ENCODE assay signal across 12 cellular contexts in the genomic region with DNA sequence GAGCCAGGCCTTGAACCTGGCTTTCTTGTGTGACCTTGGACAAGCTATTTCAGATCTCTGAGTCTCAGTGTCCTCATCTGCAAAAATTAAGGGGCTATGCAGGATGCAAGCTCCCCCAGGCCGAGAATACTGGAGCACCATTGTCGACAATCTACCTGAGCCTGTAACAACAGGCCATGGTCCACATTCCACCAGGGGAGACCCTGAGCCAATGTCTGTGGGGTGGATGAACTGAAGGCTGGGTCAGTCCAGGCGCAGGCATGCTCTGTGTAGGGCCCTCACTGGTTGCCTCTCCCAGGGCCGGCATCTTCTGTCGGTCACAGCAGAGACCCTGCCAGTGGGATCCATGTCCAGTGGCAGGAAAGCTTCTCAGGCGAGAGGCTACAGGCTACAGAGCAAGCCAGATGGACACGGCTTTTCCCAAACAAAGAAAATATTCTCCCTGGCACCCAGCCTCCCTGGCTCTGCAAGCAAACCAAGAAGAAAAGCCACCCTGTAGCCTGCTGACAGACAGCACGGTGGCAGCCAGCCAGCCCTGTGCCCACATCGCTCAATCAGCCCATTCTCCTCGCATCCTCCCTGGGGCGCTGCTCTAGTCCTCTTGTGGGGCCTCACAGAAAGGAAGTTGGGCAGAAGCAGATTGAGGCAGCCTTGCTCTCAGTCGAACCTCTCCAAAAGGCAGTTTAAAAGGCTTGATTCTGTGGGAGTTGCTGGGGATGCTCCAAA. TPM values are rescaled to one million over a fixed set of nuclear protein-coding genes. Genes with fewer than 3 reads are reported as not detected.
A peak's percentile ranks its signal among the peaks of the same experiment; 100 is the strongest.
DNase-seq lines count a peak whose midpoint lies in the region; ATAC-seq and TF ChIP-seq lines count a peak whose summit lies in the region.
"Had no signal": no experiment of that assay in that cellular context is flagged by ENCODE, and none has a peak within 500 bp of the region (broad histone marks: within the 10 kb centered on the region; RNA-seq: fewer than 3 reads in every experiment).

No MANE protein-coding gene starts in this region.

- POLR2A ChIA-PET in Caco-2 (lab: Charles Lee), result no interaction called here

- no peak overlapping the region for H3K9ac ChIP-seq in neural progenitor cell

- ATAC-seq in body of pancreas (peak; percentile 38), GM18870 (IDR thresholded peaks at IDR 0.05; ENCODE audit: unreplicated experiment) (no peak), GM18873 (IDR thresholded peaks at IDR 0.05; ENCODE audit: low FRiP score, unreplicated experiment) (no peak)

- BruUV-seq in Caco-2 (replicated peaks; lab: Mats Ljungman, UMichigan), result no TSS peak

- H3K4me1 Mint-ChIP-seq in Caco-2 (ENCODE audit: low read depth, unreplicated experiment) (peaks cover 13% of the 10 kb centered on the region), neural progenitor cell (peaks cover 44% of the 10 kb centered on the region)

- H2AFZ ChIP-seq in neural progenitor cell (replicated peaks), result peak overlapping the region; percentile 27

- H3K79me2 ChIP-seq in neural progenitor cell (ENCODE audit: low read depth), result no peaks in the 10 kb centered on the region

- CTCF ChIA-PET in Caco-2 (lab: Charles Lee), result no interaction called here

- H3K9me3 Mint-ChIP-seq in Caco-2 (ENCODE audit: unreplicated experiment) (no peaks in the 10 kb centered on the region), neural progenitor cell (no peaks in the 10 kb centered on the region)
- H3K9me3 Mint-ChIP-seq: activated CD4-positive, alpha-beta T cell treated with anti-CD3 and anti-CD28 coated beads, Interleukin-2, amount 10 ng/mL, durations not matched to agents 7 days and 5 days; dendritic cell treated with granulocyte-macrophage colony-stimulating factor and Interleukin-4, amounts not matched to agents 40 ng/mL and 50 ng/mL, for 4 days had no signal

- peaks cover 45% of the 10 kb centered on the region for H3F3A ChIP-seq in neural progenitor cell (ENCODE audit: low read depth)

- no peak overlapping the region for H3K4me2 ChIP-seq in neural progenitor cell

- H3K27ac ChIP-seq in body of pancreas, result no peak overlapping the region
- H3K27ac ChIP-seq in neural progenitor cell, result no peak overlapping the region
- H3K27ac ChIP-seq in Peyer's patch, result no peak overlapping the region

- TF ChIP-seq POLR2A in body of pancreas (IDR thresholded peaks at IDR 0.05) (no peak), Peyer's patch (IDR thresholded peaks at IDR 0.05) (no peak)

- H4K20me1 ChIP-seq in neural progenitor cell (ENCODE audit: low read depth), result no peaks in the 10 kb centered on the region

- H3K4me3 Mint-ChIP-seq in Caco-2 (ENCODE audit: unreplicated experiment) (no peak overlapping the region), neural progenitor cell (no peak overlapping the region)
- H3K4me3 Mint-ChIP-seq: activated CD4-positive, alpha-beta T cell treated with anti-CD3 and anti-CD28 coated beads, Interleukin-2, amount 10 ng/mL, durations not matched to agents 7 days and 5 days; dendritic cell treated with granulocyte-macrophage colony-stimulating factor and Interleukin-4, amounts not matched to agents 40 ng/mL and 50 ng/mL, for 4 days had no signal

- H3K9me3 ChIP-seq in Caco-2 (no peaks in the 10 kb centered on the region), body of pancreas (no peaks in the 10 kb centered on the region), neural progenitor cell (ENCODE audit: low read depth) (no peaks in the 10 kb centered on the region), Peyer's patch (no peaks in the 10 kb centered on the region)

- peaks cover 4% of the 10 kb centered on the region; the same call in 1 of the 2 replicates for H3K4me1 ChIP-seq in Caco-2
- H3K4me1 ChIP-seq in body of pancreas, result peaks cover 6% of the 10 kb centered on the region
- H3K4me1 ChIP-seq in neural progenitor cell, result peaks cover 33% of the 10 kb centered on the region
- H3K4me1 ChIP-seq in Peyer's patch, result no peaks in the 10 kb centered on the region

- H3K27me3 Mint-ChIP-seq in Caco-2 (ENCODE audit: insufficient read depth, unreplicated experiment), result no peaks in the 10 kb centered on the region
- peaks cover 2% of the 10 kb centered on the region for H3K27me3 Mint-ChIP-seq in neural progenitor cell (ENCODE audit: insufficient read depth, low read depth)
- H3K27me3 Mint-ChIP-seq: activated CD4-positive, alpha-beta T cell treated with anti-CD3 and anti-CD28 coated beads, Interleukin-2, amount 10 ng/mL, durations not matched to agents 7 days and 5 days; dendritic cell treated with granulocyte-macrophage colony-stimulating factor and Interleukin-4, amounts not matched to agents 40 ng/mL and 50 ng/mL, for 4 days had no signal

- H3K27ac Mint-ChIP-seq in Caco-2 (ENCODE audit: unreplicated experiment) (peak overlapping the region; percentile 45), neural progenitor cell (peak overlapping the region; percentile 60)
- H3K27ac Mint-ChIP-seq: activated CD4-positive, alpha-beta T cell treated with anti-CD3 and anti-CD28 coated beads, Interleukin-2, amount 10 ng/mL, durations not matched to agents 7 days and 5 days; dendritic cell treated with granulocyte-macrophage colony-stimulating factor and Interleukin-4, amounts not matched to agents 40 ng/mL and 50 ng/mL, for 4 days had no signal

- H3K4me3 ChIP-seq in Caco-2 (ENCODE audit: low read depth, low read length) (no peak overlapping the region), body of pancreas (no peak overlapping the region), neural progenitor cell (no peak overlapping the region), Peyer's patch (no peak overlapping the region)

- 55 to 67% methylated on average over 10 to 12 of the region's 12 CpGs for WGBS in body of pancreas, 2 donors

- DNase-seq in Caco-2, result no peak
- DNase-seq in NCI-H1092 (lab: John Stamatoyannopoulos, UW), result peak; percentile 49
- peak; percentile 29 to 56 (median 46) for DNase-seq in body of pancreas
- DNase-seq in neural progenitor cell (ENCODE audit: low spot score), result no peak
- no peak for DNase-seq in Peyer's patch
- DNase-seq in activated CD4-positive, alpha-beta T cell treated with anti-CD3 and anti-CD28 coated beads, Interleukin-2, amount 50 U/mL, for 1 hour, result no peak
- DNase-seq: activated CD4-positive, alpha-beta T cell treated with anti-CD3 and anti-CD28 coated beads, Interleukin-2, amount 10 ng/mL, durations not matched to agents 7 days and 5 days; DMS153; NCI-H510A treated with DMSO at 0.1 percent for 48 hours had no signal

- H3K27me3 ChIP-seq in Caco-2 (replicated peaks; ENCODE audit: control insufficient read depth, insufficient read depth, low read length) (no peaks in the 10 kb centered on the region), body of pancreas (no peaks in the 10 kb centered on the region), neural progenitor cell (no peaks in the 10 kb centered on the region), Peyer's patch (no peaks in the 10 kb centered on the region)

- intact Hi-C loops in Caco-2 (cut with micrococcal nuclease; ENCODE audit: unreplicated experiment) (no loop called here), body of pancreas (cut with DNase I) (no loop called here)

- H3K36me3 Mint-ChIP-seq in Caco-2 (ENCODE audit: insufficient read depth, unreplicated experiment), result peaks cover 5% of the 10 kb centered on the region
- H3K36me3 Mint-ChIP-seq in neural progenitor cell, result no peaks in the 10 kb centered on the region

- TF ChIP-seq CTCF in Caco-2 (IDR thresholded peaks at IDR 0.05; ENCODE audit: insufficient read depth in 1 of 2, low read depth in 1 of 2, low read length in 1 of 2, severe bottlenecking in 1 of 2, unreplicated experiment in 1 of 2) (no peak), body of pancreas (IDR thresholded peaks at IDR 0.05) (no peak), neural progenitor cell (IDR thresholded peaks at IDR 0.05) (no peak), Peyer's patch (IDR thresholded peaks at IDR 0.05) (no peak)

- H3K36me3 ChIP-seq in Caco-2 (ENCODE audit: control insufficient read depth, insufficient read depth, low read length) (no peaks in the 10 kb centered on the region), body of pancreas (replicated peaks in 1 of 2; ENCODE audit: insufficient read depth in 1 of 2, low read depth in 2 of 2) (no peaks in the 10 kb centered on the region), neural progenitor cell (no peaks in the 10 kb centered on the region), Peyer's patch (no peaks in the 10 kb centered on the region)

RNA-seq across cellular contexts. Expression of gene FZD7, which starts 48.7 kb away (rescaled TPM):
- total RNA-seq in Caco-2 (2022) (40.4 and 41.4 TPM in 2 replicates), body of pancreas (1 to 10 TPM in 1 of 2 donors, under 1 TPM in 1; 0.66 to 2.9 TPM), neural progenitor cell (ENCODE audit: low replicate concordance) (79.4 and 106 TPM in 2 replicates), Peyer's patch (10 to 100 TPM in 2 of 4 donors, 1 to 10 TPM in 2; 5.8 to 18.8 (median 11.4) TPM)

Comparison
In these comparisons a context has a peak if more than half of its experiments do, and no peak if none do; other contexts are left out.
1. DNase-seq: peak in NCI-H1092 (single experiment) and body of pancreas (4 of 4); none in Caco-2 (0 of 2), neural progenitor cell (single experiment), Peyer's patch (0 of 3) and activated CD4-positive, alpha-beta T cell treated with anti-CD3 and anti-CD28 coated beads, Interleukin-2, amount 50 U/mL, for 1 hour (single experiment).